In the genomic region with DNA sequence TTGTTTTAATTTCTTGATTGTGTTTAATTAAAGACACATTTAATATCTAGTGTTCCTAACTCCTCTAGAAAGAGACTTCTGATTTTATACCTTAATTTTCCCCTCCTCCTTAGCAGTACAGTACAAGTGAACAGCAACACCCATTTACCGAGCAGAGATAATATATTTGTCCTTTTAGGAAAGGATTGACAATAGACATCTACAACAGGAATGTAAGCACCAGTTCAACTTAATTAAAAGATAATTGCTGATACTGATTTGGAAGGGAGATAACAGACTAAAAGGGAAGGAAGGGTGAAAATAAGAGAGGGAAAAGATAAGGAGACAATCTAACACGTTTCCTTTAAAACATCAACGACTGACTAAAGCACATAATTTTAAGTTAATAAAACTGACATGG, we compare ENCODE assay signal across 8 cellular contexts.
DNase-seq lines count a peak whose midpoint lies in the region; ATAC-seq lines count a peak whose summit lies in the region.

No MANE protein-coding gene starts in this region.

- peaks cover 2% of the 10 kb centered on the region for H3K4me1 ChIP-seq in stomach smooth muscle (ENCODE audit: control insufficient read depth, insufficient read depth, low read length)

- no peaks in the 10 kb centered on the region for H3K9me3 ChIP-seq in stomach smooth muscle (ENCODE audit: control insufficient read depth in 2 of 2, low read length in 2 of 2)

- ATAC-seq in GM19372 (IDR thresholded peaks at IDR 0.05; ENCODE audit: low read depth, unreplicated experiment) (peak; percentile 34), HG03135 (IDR thresholded peaks at IDR 0.05; ENCODE audit: unreplicated experiment) (peak; percentile 24)

- H3K27me3 Mint-ChIP-seq in activated T-helper 2 cell treated with anti-CD3 and anti-CD28 coated beads, Interferon-gamma antibody, Interleukin-2, Interleukin-4, amounts not matched to agents 10 μg/mL and 5 μg/mL and 100 μg/mL, durations not matched to agents 14 hours and 24 hours and 36 hours (ENCODE audit: low read depth): no peaks in the 10 kb centered on the region
- H3K27me3 Mint-ChIP-seq in immature natural killer cell (ENCODE audit: low read depth in 3 of 3): no peaks in the 10 kb centered on the region

- H3K9ac ChIP-seq in stomach smooth muscle (ENCODE audit: low read length in 2 of 2): peak overlapping the region; percentile 68 to 75

- H3K27me3 ChIP-seq in stomach smooth muscle (ENCODE audit: control insufficient read depth in 1 of 2, insufficient read depth in 2 of 2, low read length in 2 of 2): no peaks in the 10 kb centered on the region

- H3K4me1 Mint-ChIP-seq in activated T-helper 2 cell treated with anti-CD3 and anti-CD28 coated beads, Interferon-gamma antibody, Interleukin-2, Interleukin-4, amounts not matched to agents 10 μg/mL and 5 μg/mL and 100 μg/mL, durations not matched to agents 14 hours and 24 hours and 36 hours (ENCODE audit: low read depth): peaks cover 38% of the 10 kb centered on the region
- peaks cover 74 to 89% of the 10 kb centered on the region in 2 donors for H3K4me1 Mint-ChIP-seq in immature natural killer cell

- peak overlapping the region; percentile 72 to 80 for H3K4me3 ChIP-seq in stomach smooth muscle (ENCODE audit: low read length in 2 of 2)

- no peaks in the 10 kb centered on the region for H3K36me3 ChIP-seq in stomach smooth muscle (ENCODE audit: control insufficient read depth in 2 of 2, insufficient read depth in 2 of 2, low read length in 2 of 2)

- peak overlapping the region; percentile 18 for H3K27ac Mint-ChIP-seq in activated T-helper 2 cell treated with anti-CD3 and anti-CD28 coated beads, Interferon-gamma antibody, Interleukin-2, Interleukin-4, amounts not matched to agents 10 μg/mL and 5 μg/mL and 100 μg/mL, durations not matched to agents 14 hours and 24 hours and 36 hours
- H3K27ac Mint-ChIP-seq in immature natural killer cell: peak overlapping the region; percentile 80 to 94 (median 86)

- H3K27ac ChIP-seq in stomach smooth muscle (ENCODE audit: low read length): peak overlapping the region; percentile 0

- no peaks in the 10 kb centered on the region for H3K9me3 Mint-ChIP-seq in activated T-helper 2 cell treated with anti-CD3 and anti-CD28 coated beads, Interferon-gamma antibody, Interleukin-2, Interleukin-4, amounts not matched to agents 10 μg/mL and 5 μg/mL and 100 μg/mL, durations not matched to agents 14 hours and 24 hours and 36 hours
- no peaks in the 10 kb centered on the region for H3K9me3 Mint-ChIP-seq in immature natural killer cell

- intact Hi-C loops in activated T-helper 2 cell treated with anti-CD3 and anti-CD28 coated beads, Interferon-gamma antibody, Interleukin-2, Interleukin-4, amounts not matched to agents 10 μg/mL and 5 μg/mL and 100 μg/mL, durations not matched to agents 14 hours and 24 hours and 36 hours (cut with micrococcal nuclease): loop anchor here (5.0 kb wide), 1 partner anchor 62 kb away; no protein-coding TSS in a partner anchor

- no peaks in the 10 kb centered on the region for H3K36me3 Mint-ChIP-seq in activated T-helper 2 cell treated with anti-CD3 and anti-CD28 coated beads, Interferon-gamma antibody, Interleukin-2, Interleukin-4, amounts not matched to agents 10 μg/mL and 5 μg/mL and 100 μg/mL, durations not matched to agents 14 hours and 24 hours and 36 hours (ENCODE audit: low read depth)
- no peaks in the 10 kb centered on the region for H3K36me3 Mint-ChIP-seq in immature natural killer cell

- peak overlapping the region; percentile 57 for H3K4me3 Mint-ChIP-seq in activated T-helper 2 cell treated with anti-CD3 and anti-CD28 coated beads, Interferon-gamma antibody, Interleukin-2, Interleukin-4, amounts not matched to agents 10 μg/mL and 5 μg/mL and 100 μg/mL, durations not matched to agents 14 hours and 24 hours and 36 hours (ENCODE audit: low read depth)
- H3K4me3 Mint-ChIP-seq in immature natural killer cell: peak overlapping the region; percentile 83 to 93 (median 86)

- DNase-seq in activated T-helper 2 cell treated with anti-CD3 and anti-CD28 coated beads, Interferon-gamma antibody, Interleukin-2, Interleukin-4, amounts not matched to agents 10 μg/mL and 5 μg/mL and 100 μg/mL, durations not matched to agents 14 hours and 24 hours and 36 hours (ENCODE audit: low spot score): no peak
- DNase-seq in immature natural killer cell (no peak), NCI-H524 treated with DMSO at 0.1 percent for 48 hours (lab: John Stamatoyannopoulos, UW) (no peak), T-helper 9 cell (no peak)
- DNase-seq in stimulated activated CD4-positive, alpha-beta T cell treated with anti-CD3 and anti-CD28 coated beads, Interleukin-15, amount 100 ng/mL, for 24 hours: no peak
